Comparison of ENCODE assay signal across 1 cellular context in the genomic region with DNA sequence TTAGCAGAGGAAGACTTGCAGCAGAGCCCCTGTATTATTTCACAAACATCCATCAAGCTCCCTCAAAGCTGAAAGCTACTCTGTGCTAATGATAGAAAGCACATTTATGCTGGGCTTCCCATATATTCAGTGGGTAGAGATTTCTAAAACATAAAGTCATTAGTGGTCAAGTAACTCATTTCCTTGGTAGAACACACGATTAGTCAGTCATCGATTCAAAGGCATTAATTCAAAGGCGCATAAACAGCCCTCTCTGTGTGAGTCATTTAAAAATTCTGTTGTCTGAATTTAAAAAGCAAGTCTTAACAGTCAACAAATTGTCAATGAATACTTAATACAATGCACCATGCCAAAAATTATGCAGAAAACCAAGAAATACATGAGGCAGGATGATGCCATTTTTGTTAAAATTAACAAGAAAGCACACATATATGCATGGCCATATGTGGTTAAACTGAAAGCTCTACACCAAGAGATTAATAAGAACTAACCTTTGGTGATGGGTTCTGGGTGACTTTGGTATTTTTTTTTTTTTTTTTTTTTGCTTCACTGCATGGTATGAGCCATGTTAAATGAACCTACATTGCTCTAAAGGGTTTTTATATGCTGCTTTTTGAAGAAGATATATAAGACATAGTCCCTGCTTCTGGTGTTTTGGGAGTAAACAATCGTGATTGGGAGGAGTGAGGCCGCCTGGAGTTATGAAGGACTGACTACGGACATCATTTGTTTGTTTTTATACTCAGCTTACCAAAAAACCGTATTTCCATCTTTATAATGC.
TF ChIP-seq lines count a peak whose summit lies in the region.

No MANE protein-coding gene starts in this region.

TF ChIP-seq in SK-N-SH, 30 proteins besides CTCF, POLR2A, EP300 and RAD21:
- no peak for TF ChIP-seq REST (IDR thresholded peaks at IDR 0.05; ENCODE audit: low read depth, low read length)
- no peak for TF ChIP-seq MXI1 (IDR thresholded peaks at IDR 0.05; ENCODE audit: low read depth, low read length)
- peak; percentile 37; the same call in 1 of the 2 replicates for TF ChIP-seq FOSL2 (IDR thresholded peaks at IDR 0.05; ENCODE audit: borderline replicate concordance, low read depth)
- no peak for TF ChIP-seq GABPA (IDR thresholded peaks at IDR 0.05; ENCODE audit: low read depth)
- TF ChIP-seq TEAD4 (IDR thresholded peaks at IDR 0.05; ENCODE audit: borderline replicate concordance, insufficient read depth): no peak
- TF ChIP-seq PBX3 (IDR thresholded peaks at IDR 0.05): peak; percentile 11; the same call in 1 of the 2 replicates
- no peak for TF ChIP-seq FOXM1 (IDR thresholded peaks at IDR 0.05; ENCODE audit: low read depth)
- TF ChIP-seq CHD2 (IDR thresholded peaks at IDR 0.05; ENCODE audit: low read length, partially characterized antibody): no peak
- TF ChIP-seq YY1 (IDR thresholded peaks at IDR 0.05; ENCODE audit: low read depth): no peak
